Comparison of ENCODE assay signal across 1 cellular context in genomic region chr21:34687065-34687464, GRCh38.
TF ChIP-seq lines count a peak whose summit lies in the region.

No MANE protein-coding gene starts in this region.

TF ChIP-seq in GM23338, 12 proteins besides CTCF, POLR2A, EP300 and RAD21 (continued from another document):
- TF ChIP-seq REST (IDR thresholded peaks at IDR 0.05; ENCODE audit: unreplicated experiment) (no peak), STAT1 (IDR thresholded peaks at IDR 0.05; ENCODE audit: unreplicated experiment) (no peak), NANOG (IDR thresholded peaks at IDR 0.05; ENCODE audit: borderline replicate concordance) (no peak), EZH2phosphoT487 (IDR thresholded peaks at IDR 0.05; ENCODE audit: unreplicated experiment) (no peak), ZNF331 (CRISPR knock-in tag; IDR thresholded peaks at IDR 0.05; ENCODE audit: low read depth) (no peak), ZNF114 (CRISPR knock-in tag; IDR thresholded peaks at IDR 0.05) (no peak), EZH2 (IDR thresholded peaks at IDR 0.05; ENCODE audit: low read depth, unreplicated experiment) (no peak)
